8 cellular contexts compared by ENCODE assay signal in genomic region chr5:174837919-174838902, GRCh38.
DNase-seq lines count a peak whose midpoint lies in the region; ATAC-seq and TF ChIP-seq lines count a peak whose summit lies in the region.

No MANE protein-coding gene starts in this region.

- intact Hi-C loops in mucosa of descending colon (cut with DNase I, micrococcal nuclease) = no loop called here

- H3K36me3 ChIP-seq in BE2C (no peaks in the 10 kb centered on the region), mucosa of descending colon (ENCODE audit: low read depth) (no peaks in the 10 kb centered on the region)

- H3K4me3 ChIP-seq in BE2C (ENCODE audit: low read depth, low read length) (no peak overlapping the region), mucosa of descending colon (no peak overlapping the region)

- H3K4me1 ChIP-seq in BE2C (no peaks in the 10 kb centered on the region), mucosa of descending colon (ENCODE audit: low read depth) (no peaks in the 10 kb centered on the region)

- TF ChIP-seq CTCF in BE2C (IDR thresholded peaks at IDR 0.05; ENCODE audit: low read depth, low read length) (peak; percentile 41), mucosa of descending colon (IDR thresholded peaks at IDR 0.05) (no peak)

- ATAC-seq in mucosa of descending colon = peak; percentile 45
- ATAC-seq in GM21576 (IDR thresholded peaks at IDR 0.05; ENCODE audit: unreplicated experiment) = no peak

- DNase-seq in BE2C (no peak), MV-4-11 (lab: John Stamatoyannopoulos, UW) (peak; percentile 76), dedifferentiated amniotic fluid mesenchymal stem cell (ENCODE audit: extremely low spot score) (peak; percentile 22), mucosa of descending colon (no peak), COLO829 (ENCODE audit: low spot score) (no peak), germinal center (ENCODE audit: low spot score) (no peak), cortex of kidney (lab: John Stamatoyannopoulos, UW) (no peak)

- H3K9me3 ChIP-seq in BE2C = no peaks in the 10 kb centered on the region
- H3K9me3 ChIP-seq in mucosa of descending colon = no peaks in the 10 kb centered on the region

- H3K27me3 ChIP-seq in BE2C = peaks cover 12% of the 10 kb centered on the region; the same call in 1 of the 2 replicates

Comparison
In these comparisons a context has a peak if more than half of its experiments do, and no peak if none do; other contexts are left out.
1. DNase-seq: peak in MV-4-11 (single experiment) and dedifferentiated amniotic fluid mesenchymal stem cell (single experiment); none in BE2C (single experiment), mucosa of descending colon (0 of 3), COLO829 (single experiment), germinal center (single experiment) and cortex of kidney (single experiment).